In genomic region chr9:109972026-109973005, GRCh38 we compare ENCODE assay signal across 8 cellular contexts.
DNase-seq lines count a peak whose midpoint lies in the region; ATAC-seq and TF ChIP-seq lines count a peak whose summit lies in the region.

No MANE protein-coding gene starts in this region.

- TF ChIP-seq CTCF in OCI-LY7 (conservative IDR thresholded peaks at IDR 0.05; ENCODE audit: low read length) = peak; percentile 87

- H3K36me3 ChIP-seq in OCI-LY7 (ENCODE audit: insufficient read depth, low read length) (no peaks in the 10 kb centered on the region), HAP-1 (replicated peaks) (no peaks in the 10 kb centered on the region)

- in situ Hi-C loops in HAP-1 (cut with MboI; ENCODE audit: low sequenced_read_pairs) = no loop called here

- intact Hi-C loops in OCI-LY7 (cut with micrococcal nuclease; ENCODE audit: unreplicated experiment) = loop anchor here (1.0 to 2.0 kb wide), 7 partner anchors 54 to 171 kb away; no protein-coding TSS in a partner anchor

- peak; percentile 39 for ATAC-seq in HG02840 (IDR thresholded peaks at IDR 0.05; ENCODE audit: low FRiP score, unreplicated experiment)

- no peaks in the 10 kb centered on the region for H3K79me2 ChIP-seq in OCI-LY7 (ENCODE audit: insufficient read depth, low read depth, low read length)

- BruUV-seq in OCI-LY7 (replicated peaks; lab: Mats Ljungman, UMichigan) = TSS peak; percentile 60

- no peaks in the 10 kb centered on the region for H3K9me2 ChIP-seq in OCI-LY7 (ENCODE audit: insufficient read depth, low read length)

- H3K9me3 ChIP-seq in OCI-LY7 (ENCODE audit: low read length) (no peaks in the 10 kb centered on the region), HAP-1 (no peaks in the 10 kb centered on the region)

- DNase-seq in NOMO-1 treated with DMSO at 0.1 percent for 48 hours (lab: John Stamatoyannopoulos, UW; ENCODE audit: unreplicated experiment) = peak; percentile 37
- DNase-seq in NOMO-1 treated with dmso at 0.1 percent for 144 hours (lab: John Stamatoyannopoulos, UW; ENCODE audit: unreplicated experiment) = no peak
- peak; percentile 94 for DNase-seq in OCI-LY7 (ENCODE audit: low spot score)
- peak; percentile 18 for DNase-seq in midbrain (lab: John Stamatoyannopoulos, UW)
- DNase-seq in NCI-H1092 (lab: John Stamatoyannopoulos, UW) = no peak
- no peak for DNase-seq in HAP-1 (ENCODE audit: low spot score in 2 of 2)
- DNase-seq in SW 1271 (lab: John Stamatoyannopoulos, UW) = no peak

- CTCF ChIA-PET in OCI-LY7 (lab: Charles Lee; ENCODE audit: unreplicated experiment) = interaction anchor here (0.6 to 3.8 kb wide), 5 partner anchors 41 to 177 kb away, joined by 3 to 16 read pairs (median 3); no protein-coding TSS in a partner anchor

- H3K4me3 ChIP-seq in OCI-LY7 (ENCODE audit: low read depth, low read length, poor library complexity, severe bottlenecking) (peak overlapping the region; percentile 37), HAP-1 (no peak overlapping the region)

- peak overlapping the region; percentile 94; the same call in 1 of the 2 replicates for H2AFZ ChIP-seq in OCI-LY7 (ENCODE audit: low read length)

- no peaks in the 10 kb centered on the region for H3K27me3 ChIP-seq in HAP-1 (ENCODE audit: low read depth)

- POLR2A ChIA-PET in OCI-LY7 (lab: Charles Lee) = interaction anchor here (0.6 to 12.3 kb wide), 19 partner anchors 8 to 176 kb away, joined by 3 to 358 read pairs (median 3); no protein-coding TSS in a partner anchor

- no peaks in the 10 kb centered on the region for H4K20me1 ChIP-seq in OCI-LY7 (ENCODE audit: insufficient read depth, low read length)

- H3K4me1 ChIP-seq in OCI-LY7 (ENCODE audit: insufficient read depth, low read length, poor library complexity, severe bottlenecking) (peaks cover 100% of the 10 kb centered on the region), HAP-1 (no peaks in the 10 kb centered on the region)

- peak overlapping the region; percentile 98 for H3K27ac ChIP-seq in OCI-LY7 (ENCODE audit: low read depth, low read length, poor library complexity, severe bottlenecking)

- peak overlapping the region; percentile 72 for H3K4me2 ChIP-seq in OCI-LY7 (ENCODE audit: low read length)

Comparison
In these comparisons a context has a peak if more than half of its experiments do, and no peak if none do; other contexts are left out.
1. DNase-seq: peak in NOMO-1 treated with DMSO at 0.1 percent for 48 hours (single experiment), OCI-LY7 (single experiment) and midbrain (single experiment); none in NOMO-1 treated with dmso at 0.1 percent for 144 hours (single experiment), NCI-H1092 (single experiment), HAP-1 (0 of 2) and SW 1271 (0 of 2).